ENCODE assay signal across 8 cellular contexts in the genomic region with DNA sequence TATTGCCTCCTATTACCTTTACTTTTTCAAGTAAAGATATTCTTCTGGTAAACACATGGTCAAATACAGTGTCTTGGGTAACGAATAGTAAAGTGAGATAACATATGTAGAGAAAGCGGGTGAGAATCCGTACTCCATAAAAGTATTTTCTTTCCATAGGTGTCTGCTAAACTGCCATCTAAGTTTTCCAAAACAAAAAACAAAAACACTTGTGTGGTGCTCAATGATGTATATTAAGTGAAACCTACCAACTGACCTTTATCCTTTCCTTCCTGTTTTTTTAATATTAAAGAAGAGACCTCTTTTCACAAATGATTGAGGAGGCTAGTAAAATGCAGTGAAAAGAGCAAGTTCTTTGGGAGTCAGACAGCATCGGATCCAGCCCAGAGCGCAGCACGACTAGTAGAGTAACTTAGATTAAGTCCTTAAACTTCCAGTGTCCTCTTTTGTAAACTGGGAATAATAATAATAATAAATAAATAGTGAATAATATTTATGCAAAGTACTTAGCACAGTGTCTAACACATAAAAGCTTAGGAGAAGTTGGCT. TPM values are rescaled to one million over a fixed set of nuclear protein-coding genes. Genes with fewer than 3 reads are reported as not detected.
DNase-seq lines count a peak whose midpoint lies in the region; ATAC-seq, FAIRE-seq and TF ChIP-seq lines count a peak whose summit lies in the region.

No MANE protein-coding gene starts in this region.

- H3K9me3 ChIP-seq in NT2/D1 (ENCODE audit: insufficient read depth, low read length), result no peaks in the 10 kb centered on the region

- no peak for ATAC-seq in activated CD8-positive, alpha-beta memory T cell treated with anti-CD3 and anti-CD28 coated beads, Interleukin-2, amount 10 ng/mL, durations not matched to agents 7 days and 5 days

- peak overlapping the region; percentile 66 for H3K4me3 ChIP-seq in NT2/D1 (ENCODE audit: insufficient read length, low read depth)
- H3K4me3 ChIP-seq in skeletal muscle cell (ENCODE audit: low read depth, low read length), result peak overlapping the region; percentile 98
- no peak overlapping the region for H3K4me3 ChIP-seq in H7 (ENCODE audit: insufficient read depth, low read depth, low read length)

- CTCF ChIA-PET in activated CD8-positive, alpha-beta memory T cell treated with anti-CD3 and anti-CD28 coated beads, Interleukin-2, amount 10 ng/mL, durations not matched to agents 7 days and 5 days (lab: Charles Lee), result interaction anchor here (0.6 to 1.8 kb wide), 3 partner anchors 129 to 498 kb away, joined by 3 to 7 read pairs (median 4); no protein-coding TSS in a partner anchor

- peaks cover 22% of the 10 kb centered on the region for H3K36me3 Mint-ChIP-seq in activated CD8-positive, alpha-beta memory T cell treated with anti-CD3 and anti-CD28 coated beads, Interleukin-2, amount 10 ng/mL, durations not matched to agents 7 days and 5 days

- peaks cover 3% of the 10 kb centered on the region for H3K27me3 Mint-ChIP-seq in activated CD8-positive, alpha-beta memory T cell treated with anti-CD3 and anti-CD28 coated beads, Interleukin-2, amount 10 ng/mL, durations not matched to agents 7 days and 5 days

- no peak overlapping the region for H3K9ac ChIP-seq in NT2/D1 (ENCODE audit: insufficient read length, low read depth)

- H3K4me1 Mint-ChIP-seq in activated CD8-positive, alpha-beta memory T cell treated with anti-CD3 and anti-CD28 coated beads, Interleukin-2, amount 10 ng/mL, durations not matched to agents 7 days and 5 days, result peaks cover 54% of the 10 kb centered on the region

- no peak for FAIRE-seq in GM12891 (lab: Jason Lieb, UNC)

- H3K27ac Mint-ChIP-seq in activated CD8-positive, alpha-beta memory T cell treated with anti-CD3 and anti-CD28 coated beads, Interleukin-2, amount 10 ng/mL, durations not matched to agents 7 days and 5 days, result peak overlapping the region; percentile 99

- H3K4me1 ChIP-seq in NT2/D1 (ENCODE audit: insufficient read depth, insufficient read length), result no peaks in the 10 kb centered on the region

- H3K27ac ChIP-seq in epithelial cell of prostate, result peak overlapping the region; percentile 62

- H3K27me3 ChIP-seq in NT2/D1 (ENCODE audit: insufficient read depth, insufficient read length), result no peaks in the 10 kb centered on the region
- no peaks in the 10 kb centered on the region for H3K27me3 ChIP-seq in H7 (ENCODE audit: control insufficient read depth, insufficient read depth, low read length)

- peak overlapping the region; percentile 98 for H3K4me3 Mint-ChIP-seq in activated CD8-positive, alpha-beta memory T cell treated with anti-CD3 and anti-CD28 coated beads, Interleukin-2, amount 10 ng/mL, durations not matched to agents 7 days and 5 days

- H3K9me3 Mint-ChIP-seq in activated CD8-positive, alpha-beta memory T cell treated with anti-CD3 and anti-CD28 coated beads, Interleukin-2, amount 10 ng/mL, durations not matched to agents 7 days and 5 days (ENCODE audit: low read depth), result no peaks in the 10 kb centered on the region

- peaks cover 16% of the 10 kb centered on the region for H3K36me3 ChIP-seq in NT2/D1 (ENCODE audit: insufficient read depth, insufficient read length, low read length)
- H3K36me3 ChIP-seq in H7 (replicated peaks; ENCODE audit: control insufficient read depth, insufficient read depth, low read length), result no peaks in the 10 kb centered on the region

- no peak for TF ChIP-seq POLR2A in GM12891 (IDR thresholded peaks at IDR 0.05; ENCODE audit: low read depth, low read length)

- DNase-seq in activated CD8-positive, alpha-beta memory T cell treated with anti-CD3 and anti-CD28 coated beads, Interleukin-2, amount 10 ng/mL, durations not matched to agents 7 days and 5 days, result no peak
- no peak for DNase-seq in activated CD8-positive, alpha-beta memory T cell treated with anti-CD3 and anti-CD28 coated beads, Interleukin-2, amount 50 U/mL, for 4 hours
- DNase-seq in NT2/D1 (ENCODE audit: low read depth, low spot score), result no peak
- DNase-seq in epithelial cell of prostate (ENCODE audit: low read depth, low spot score), result no peak
- DNase-seq in skeletal muscle cell (ENCODE audit: low read depth), result no peak
- DNase-seq in H7, result no peak
- no peak for DNase-seq in glomerular visceral epithelial cell (ENCODE audit: extremely low spot score)
- DNase-seq in GM12891 (ENCODE audit: insufficient read length, low spot score), result no peak

TF ChIP-seq in GM12891, 5 proteins besides CTCF, POLR2A, EP300 and RAD21:
- TF ChIP-seq POU2F2 (IDR thresholded peaks at IDR 0.05; ENCODE audit: low read depth, low read length), result no peak
- TF ChIP-seq SPI1 (IDR thresholded peaks at IDR 0.05; ENCODE audit: low read depth, low read length), result no peak
- no peak for TF ChIP-seq POLR2AphosphoS5 (IDR thresholded peaks at IDR 0.05; ENCODE audit: low read depth, low read length)

RNA-seq across cellular contexts. Expression of gene CDKAL1, which starts 0.4 kb away (rescaled TPM):
- 10 to 100 TPM; 27.9 to 30.0 TPM for total RNA-seq in activated CD8-positive, alpha-beta memory T cell treated with anti-CD3 and anti-CD28 coated beads, Interleukin-2, amount 10 ng/mL, durations not matched to agents 7 days and 5 days
- 24.4 and 27.5 TPM in 2 replicates for total RNA-seq in H7 (2014; rRNA removed; shearing (Covaris generic))
- polyA plus RNA-seq in GM12891 (2012; ENCODE audit: low read depth, missing spikeins), result 8.1 TPM
